Comparison of ENCODE assay signal across 20 cellular contexts in genomic region chr20:23873370-23874015, GRCh38. TPM values are rescaled to one million over a fixed set of nuclear protein-coding genes. Genes with fewer than 3 reads are reported as not detected.
DNase-seq lines count a peak whose midpoint lies in the region; ATAC-seq, FAIRE-seq and TF ChIP-seq lines count a peak whose summit lies in the region.
"Had no signal": no experiment of that assay in that cellular context is flagged by ENCODE, and none has a peak within 500 bp of the region (broad histone marks: within the 10 kb centered on the region; RNA-seq: fewer than 3 reads in every experiment).

No MANE protein-coding gene starts in this region.

- ATAC-seq in activated T-cell treated with anti-CD3 and anti-CD28 coated beads, Interleukin-2, amount 50 U/mL, for 72 hours (replicated peaks in 1 of 2): peak; percentile 78 to 80
- no peak for ATAC-seq in activated T-cell treated with anti-CD3 and anti-CD28 coated beads, Interleukin-2, amount 50 U/mL, for 4 hours
- ATAC-seq in DND-41 (ENCODE audit: insufficient read depth, low read depth): no peak
- ATAC-seq in stimulated activated naive CD8-positive, alpha-beta T cell treated with anti-CD3 and anti-CD28 coated beads, Interleukin-15, Interleukin-2, amounts not matched to agents 100 U/mL and 50 U/mL, for 24 hours: peak; percentile 55
- no peak for ATAC-seq in GM18858 (IDR thresholded peaks at IDR 0.05; ENCODE audit: unreplicated experiment)
- ATAC-seq in HG02981 (IDR thresholded peaks at IDR 0.05; ENCODE audit: unreplicated experiment): no peak
- ATAC-seq: A549 had no signal

- H3K18ac ChIP-seq in H1 (ENCODE audit: extremely low read depth, low read length): no peak overlapping the region

- peak overlapping the region; percentile 84 for H3K27ac ChIP-seq in DND-41 (ENCODE audit: low read length)
- no peak overlapping the region for H3K27ac ChIP-seq in H1 (ENCODE audit: low read depth, low read length)
- H3K27ac ChIP-seq: A549, HL-60, SJSA1 had no signal

- CTCF ChIA-PET in H1 (lab: Charles Lee; ENCODE audit: partially characterized antibody): interaction anchor here (0.6 to 1.4 kb wide), 2 partner anchors 16 to 750 kb away, joined by 3 to 4 read pairs; no protein-coding TSS in a partner anchor

- H3K36me3 ChIP-seq in DND-41 (ENCODE audit: insufficient read depth, low read length) (no peaks in the 10 kb centered on the region), H1 (ENCODE audit: control insufficient read depth in 2 of 4, insufficient read depth in 4 of 4, low read length in 3 of 4) (no peaks in the 10 kb centered on the region)
- H3K36me3 ChIP-seq: SJSA1 had no signal

- H3K9me3 ChIP-seq in DND-41 (ENCODE audit: insufficient read depth, low read length, severe bottlenecking) (no peaks in the 10 kb centered on the region), H1 (ENCODE audit: insufficient read depth in 2 of 2, low read depth in 1 of 2, low read length in 1 of 2) (no peaks in the 10 kb centered on the region)
- H3K9me3 ChIP-seq: A549, Caco-2, SJSA1 had no signal

- TF ChIP-seq RAD21 in H1 (IDR thresholded peaks at IDR 0.05 in 1 of 2, conservative IDR thresholded peaks at IDR 0.05 in 1 of 2; ENCODE audit: low read depth in 2 of 2, low read length in 2 of 2): no peak

- H2BK12ac ChIP-seq in H1 (ENCODE audit: low read depth, low read length): no peak overlapping the region; the same call in 1 of the 2 replicates

- peak overlapping the region; percentile 7; the same call in 1 of the 2 replicates for H3K9ac ChIP-seq in DND-41 (ENCODE audit: low read depth, low read length)
- no peak overlapping the region for H3K9ac ChIP-seq in H1 (replicated peaks in 1 of 4; ENCODE audit: extremely low read depth in 1 of 4, low read depth in 3 of 4, low read length in 3 of 4)

- H3K4ac ChIP-seq in H1 (replicated peaks; ENCODE audit: insufficient read length, low read depth, low read length): no peak overlapping the region

- H3K36me3 Mint-ChIP-seq in activated T-cell treated with anti-CD3 and anti-CD28 coated beads, Interleukin-2, amount 50 U/mL, for 72 hours (ENCODE audit: insufficient read depth in 2 of 2): no peaks in the 10 kb centered on the region
- no peaks in the 10 kb centered on the region for H3K36me3 Mint-ChIP-seq in activated T-cell treated with anti-CD3 and anti-CD28 coated beads, Interleukin-2, amount 50 U/mL, for 4 hours (ENCODE audit: insufficient read depth)
- H3K36me3 Mint-ChIP-seq: CD14-positive monocyte had no signal

- peak overlapping the region; percentile 12 to 35 for H3K4me3 Mint-ChIP-seq in activated T-cell treated with anti-CD3 and anti-CD28 coated beads, Interleukin-2, amount 50 U/mL, for 72 hours
- H3K4me3 Mint-ChIP-seq in activated T-cell treated with anti-CD3 and anti-CD28 coated beads, Interleukin-2, amount 50 U/mL, for 4 hours: no peak overlapping the region
- H3K4me3 Mint-ChIP-seq: CD14-positive monocyte had no signal

- H3K4me2 ChIP-seq in DND-41 (ENCODE audit: insufficient read depth, low read length): peak overlapping the region; percentile 49; the same call in 1 of the 2 replicates
- no peak overlapping the region for H3K4me2 ChIP-seq in H1 (ENCODE audit: insufficient read depth in 1 of 2, low read depth in 2 of 2, low read length in 2 of 2)
- H3K4me2 ChIP-seq: A549 had no signal

- H3K23me2 ChIP-seq in H1 (ENCODE audit: low read depth, low read length): no peaks in the 10 kb centered on the region; the same call in 1 of the 2 replicates

- H3K4me3 ChIP-seq in DND-41 (ENCODE audit: low read depth in 1 of 2, low read length in 2 of 2) (no peak overlapping the region), H1 (ENCODE audit: extremely low read depth in 1 of 4, insufficient read depth in 2 of 4, low read depth in 3 of 4, low read length in 4 of 4) (no peak overlapping the region)
- H3K4me3 ChIP-seq: A549, SJSA1 had no signal

- H3K27me3 Mint-ChIP-seq in activated T-cell treated with anti-CD3 and anti-CD28 coated beads, Interleukin-2, amount 50 U/mL, for 72 hours (ENCODE audit: low read depth): peaks cover 5% of the 10 kb centered on the region
- peaks cover 27% of the 10 kb centered on the region for H3K27me3 Mint-ChIP-seq in activated T-cell treated with anti-CD3 and anti-CD28 coated beads, Interleukin-2, amount 50 U/mL, for 4 hours (ENCODE audit: low read depth)

- H4K91ac ChIP-seq in H1 (replicated peaks; ENCODE audit: insufficient read length, low read length): peak overlapping the region; percentile 23

- H4K8ac ChIP-seq in H1 (ENCODE audit: extremely low read depth, insufficient read depth, low read length): no peak overlapping the region

- 91% methylated on average over 3 of the region's 3 CpGs; no CpG with 5 or more reads in 1 of the 2 experiments for WGBS in H1 (ENCODE audit: extremely low coverage in 1 of 2, insufficient coverage in 1 of 2, insufficient read length in 1 of 2, insufficient replicate concordance in 2 of 2, low coverage in 1 of 2, low lambda C conversion rate in 2 of 2, missing lambda C conversion rate in 1 of 2), 2 experiments

- POLR2A ChIA-PET in H1 (lab: Charles Lee; ENCODE audit: partially characterized antibody): no interaction called here

- H3K27ac Mint-ChIP-seq in activated T-cell treated with anti-CD3 and anti-CD28 coated beads, Interleukin-2, amount 50 U/mL, for 72 hours: peak overlapping the region; percentile 40
- H3K27ac Mint-ChIP-seq: CD14-positive monocyte had no signal

- no peaks in the 10 kb centered on the region for H3K27me3 ChIP-seq in DND-41 (ENCODE audit: insufficient read depth, low read length, poor library complexity)
- H3K27me3 ChIP-seq in H1 (replicated peaks in 1 of 4; ENCODE audit: control insufficient read depth in 3 of 4, extremely low read depth in 1 of 4, insufficient read depth in 3 of 4, low read length in 3 of 4): no peaks in the 10 kb centered on the region

- peaks cover 66% of the 10 kb centered on the region for H3K4me1 ChIP-seq in DND-41 (ENCODE audit: insufficient read depth, low read length)
- peaks cover 6 to 23% (median 15%) of the 10 kb centered on the region in 4 experiments; a peak in 6 of 7 replicates for H3K4me1 ChIP-seq in H1 (replicated peaks in 1 of 4; ENCODE audit: control insufficient read depth in 3 of 4, insufficient read depth in 4 of 4, low read length in 3 of 4)
- H3K4me1 ChIP-seq: A549, SJSA1 had no signal

- peak overlapping the region; percentile 55 for H2BK120ac ChIP-seq in H1 (replicated peaks; ENCODE audit: low read depth, low read length)

- H3K79me2 ChIP-seq in DND-41 (ENCODE audit: insufficient read depth, low read length) (no peaks in the 10 kb centered on the region), H1 (ENCODE audit: control insufficient read depth in 1 of 2, insufficient read depth in 2 of 2, low read length in 2 of 2) (no peaks in the 10 kb centered on the region)

- no peak overlapping the region for H2BK15ac ChIP-seq in H1 (ENCODE audit: low read length)

- H3K9me3 Mint-ChIP-seq in activated T-cell treated with anti-CD3 and anti-CD28 coated beads, Interleukin-2, amount 50 U/mL, for 72 hours: no peaks in the 10 kb centered on the region
- no peaks in the 10 kb centered on the region for H3K9me3 Mint-ChIP-seq in activated T-cell treated with anti-CD3 and anti-CD28 coated beads, Interleukin-2, amount 50 U/mL, for 4 hours
- H3K9me3 Mint-ChIP-seq: CD14-positive monocyte had no signal

- no peak for TF ChIP-seq EP300 in H1 (IDR thresholded peaks at IDR 0.05; ENCODE audit: borderline replicate concordance in 1 of 2, low read depth in 2 of 2, low read length in 2 of 2)

- no peak overlapping the region for H2BK5ac ChIP-seq in H1 (ENCODE audit: low read depth, low read length)

- H3K56ac ChIP-seq in H1 (replicated peaks; ENCODE audit: insufficient read length, low read depth, low read length): no peak overlapping the region

- H2BK20ac ChIP-seq in H1 (ENCODE audit: low read length): no peak overlapping the region

- H3K14ac ChIP-seq in H1 (ENCODE audit: insufficient read length): no peak overlapping the region

- no peak overlapping the region; the same call in 1 of the 2 replicates for H2AFZ ChIP-seq in DND-41 (ENCODE audit: low read depth, low read length)
- no peak overlapping the region for H2AFZ ChIP-seq in H1 (ENCODE audit: low read length)

- no peak for TF ChIP-seq POLR2A in H1 (IDR thresholded peaks at IDR 0.05; ENCODE audit: control extremely low read depth in 1 of 2, low read depth in 2 of 2, low read length in 2 of 2)

- no peak overlapping the region for H2AK5ac ChIP-seq in H1 (ENCODE audit: low read depth, low read length)

- no peak overlapping the region for H3K23ac ChIP-seq in H1 (ENCODE audit: insufficient read length)

- no peak for TF ChIP-seq CTCF in DND-41 (IDR thresholded peaks at IDR 0.05; ENCODE audit: borderline replicate concordance, extremely low read depth, low read length, poor library complexity, severe bottlenecking)
- no peak for TF ChIP-seq CTCF in H1 (IDR thresholded peaks at IDR 0.05; ENCODE audit: control extremely low read depth in 1 of 3, insufficient read depth in 1 of 3, low read depth in 1 of 3, low read length in 3 of 3)

- no peaks in the 10 kb centered on the region for H3K79me1 ChIP-seq in H1 (ENCODE audit: low read depth, low read length)

- no peak overlapping the region for H4K5ac ChIP-seq in H1 (ENCODE audit: insufficient read length, low read depth, low read length)

- peak; percentile 13 to 27 for DNase-seq in activated T-cell treated with anti-CD3 and anti-CD28 coated beads, Interleukin-2, amount 50 U/mL, for 72 hours
- no peak for DNase-seq in activated T-cell treated with anti-CD3 and anti-CD28 coated beads, Interleukin-2, amount 50 U/mL, for 4 hours
- peak; percentile 55 for DNase-seq in DND-41
- no peak for DNase-seq in H1 (ENCODE audit: low read depth in 1 of 2, low spot score in 2 of 2)
- DNase-seq in stimulated activated naive CD8-positive, alpha-beta T cell treated with anti-CD3 and anti-CD28 coated beads, Interleukin-15, Interleukin-2, amounts not matched to agents 100 U/mL and 50 U/mL, for 24 hours: no peak
- DNase-seq in DMS 273 (lab: John Stamatoyannopoulos, UW; ENCODE audit: unreplicated experiment): no peak
- DNase-seq: Caco-2, DMS53, HCEC 1CT, NCI-H1436 treated with DMSO at 0.1 percent for 48 hours, NCI-H2029 treated with DMSO at 0.1 percent for 48 hours, NCI-H2171 treated with DMSO at 0.1 percent for 48 hours, NCI-H524 had no signal

- FAIRE-seq in H1 (lab: Jason Lieb, UNC): no peak
- FAIRE-seq: A549, HTR-8/SVneo had no signal

- peaks cover 38% of the 10 kb centered on the region for H3K4me1 Mint-ChIP-seq in activated T-cell treated with anti-CD3 and anti-CD28 coated beads, Interleukin-2, amount 50 U/mL, for 72 hours (ENCODE audit: low read depth)
- peaks cover 3% of the 10 kb centered on the region for H3K4me1 Mint-ChIP-seq in activated T-cell treated with anti-CD3 and anti-CD28 coated beads, Interleukin-2, amount 50 U/mL, for 4 hours (ENCODE audit: low read depth)
- H3K4me1 Mint-ChIP-seq: CD14-positive monocyte had no signal

- no peaks in the 10 kb centered on the region for H4K20me1 ChIP-seq in DND-41 (ENCODE audit: insufficient read depth, low read length)
- no peaks in the 10 kb centered on the region for H4K20me1 ChIP-seq in H1 (replicated peaks in 1 of 2; ENCODE audit: control insufficient read depth in 1 of 2, insufficient read depth in 2 of 2, low read length in 2 of 2)

RNA-seq across cellular contexts. Expression of gene CST5, which starts 6.1 kb away (rescaled TPM):
- not detected for total RNA-seq in activated T-cell treated with anti-CD3 and anti-CD28 coated beads, Interleukin-2, amount 50 U/mL, for 72 hours
- total RNA-seq in activated T-cell treated with anti-CD3 and anti-CD28 coated beads, Interleukin-2, amount 50 U/mL, for 4 hours: not detected
- not detected in 2 replicates for total RNA-seq in H1 (2021; fragmentation: NEBNext Ultra II Directional; extraction: Animal tissue kit (Norgen Biotek cat#: 25700))
- polyA plus RNA-seq in H1 (2011; rRNA removed): not detected in 2 replicates
- polyA plus RNA-seq in H1 (2011; cell fraction: cytosol; rRNA removed): not detected
- polyA plus RNA-seq in H1 (2011; cell fraction: nucleus; rRNA removed): not detected
- not detected in 4 replicates for polyA plus RNA-seq in H1 (2012, experiment 1 of 2)
- not detected for polyA plus RNA-seq in H1 (2012, experiment 2 of 2)
- not detected for polyA plus RNA-seq in H1 (2013, experiment 1 of 2)
- polyA plus RNA-seq in H1 (2013, experiment 2 of 2): not detected
- polyA minus RNA-seq in H1 (2011; rRNA and poly(A)+ RNA removed): not detected in 2 replicates
- not detected for polyA minus RNA-seq in H1 (2011; cell fraction: cytosol; rRNA and poly(A)+ RNA removed)
- not detected for polyA minus RNA-seq in H1 (2011; cell fraction: nucleus; rRNA and poly(A)+ RNA removed)
- total RNA-seq: Caco-2, SJSA1 had no signal
- polyA plus RNA-seq: A549, CD14-positive monocyte had no signal

RNA-seq across cellular contexts. Expression of gene CST2, which starts 47.0 kb away (rescaled TPM):
- not detected for total RNA-seq in activated T-cell treated with anti-CD3 and anti-CD28 coated beads, Interleukin-2, amount 50 U/mL, for 72 hours
- not detected for total RNA-seq in activated T-cell treated with anti-CD3 and anti-CD28 coated beads, Interleukin-2, amount 50 U/mL, for 4 hours
- not detected in 2 replicates for total RNA-seq in H1 (2021; fragmentation: NEBNext Ultra II Directional; extraction: Animal tissue kit (Norgen Biotek cat#: 25700))
- not detected in 2 replicates for polyA plus RNA-seq in H1 (2011; rRNA removed)
- polyA plus RNA-seq in H1 (2011; cell fraction: cytosol; rRNA removed): not detected
- not detected for polyA plus RNA-seq in H1 (2011; cell fraction: nucleus; rRNA removed)
- not detected in 4 replicates for polyA plus RNA-seq in H1 (2012, experiment 1 of 2)
- not detected for polyA plus RNA-seq in H1 (2012, experiment 2 of 2)
- not detected for polyA plus RNA-seq in H1 (2013, experiment 1 of 2)
- polyA plus RNA-seq in H1 (2013, experiment 2 of 2): not detected
- polyA minus RNA-seq in H1 (2011; rRNA and poly(A)+ RNA removed): not detected in 2 replicates
- polyA minus RNA-seq in H1 (2011; cell fraction: cytosol; rRNA and poly(A)+ RNA removed): not detected
- polyA minus RNA-seq in H1 (2011; cell fraction: nucleus; rRNA and poly(A)+ RNA removed): not detected
- total RNA-seq: Caco-2, SJSA1 had no signal
- polyA plus RNA-seq: A549, CD14-positive monocyte had no signal

Comparison
In these comparisons a context has a peak if more than half of its experiments do, and no peak if none do; other contexts are left out.
1. ATAC-seq: peak in activated T-cell treated with anti-CD3 and anti-CD28 coated beads, Interleukin-2, amount 50 U/mL, for 72 hours (2 of 2) and stimulated activated naive CD8-positive, alpha-beta T cell treated with anti-CD3 and anti-CD28 coated beads, Interleukin-15, Interleukin-2, amounts not matched to agents 100 U/mL and 50 U/mL, for 24 hours (single experiment); none in activated T-cell treated with anti-CD3 and anti-CD28 coated beads, Interleukin-2, amount 50 U/mL, for 4 hours (0 of 2), DND-41 (single experiment), GM18858 (single experiment) and HG02981 (single experiment).
2. DNase-seq: peak in activated T-cell treated with anti-CD3 and anti-CD28 coated beads, Interleukin-2, amount 50 U/mL, for 72 hours (2 of 2) and DND-41 (single experiment); none in activated T-cell treated with anti-CD3 and anti-CD28 coated beads, Interleukin-2, amount 50 U/mL, for 4 hours (single experiment), H1 (0 of 2), stimulated activated naive CD8-positive, alpha-beta T cell treated with anti-CD3 and anti-CD28 coated beads, Interleukin-15, Interleukin-2, amounts not matched to agents 100 U/mL and 50 U/mL, for 24 hours (single experiment) and DMS 273 (single experiment).